Comparison of ENCODE assay signal across 15 cellular contexts in genomic region chr4:128579454-128579853, GRCh38.
DNase-seq lines count a peak whose midpoint lies in the region; ATAC-seq and TF ChIP-seq lines count a peak whose summit lies in the region.
"Had no signal": no experiment of that assay in that cellular context is flagged by ENCODE, and none has a peak within 500 bp of the region (broad histone marks: within the 10 kb centered on the region; RNA-seq: fewer than 3 reads in every experiment).

No MANE protein-coding gene starts in this region.

- intact Hi-C loops in IMR-90 (cut with micrococcal nuclease): no loop called here
- intact Hi-C loops in CD8-positive, alpha-beta T cell (cut with DNase I, micrococcal nuclease): loop anchor here in 1 of 2 experiments (10.0 kb wide), 1 partner anchor 385 kb away; no protein-coding TSS in a partner anchor

- no peak for ATAC-seq in IMR-90 (ENCODE audit: low read depth)
- ATAC-seq in CD8-positive, alpha-beta T cell: no peak

- no peak for TF ChIP-seq POLR2A in IMR-90 (IDR thresholded peaks at IDR 0.05; ENCODE audit: low read depth, low read length)

- TF ChIP-seq CTCF in IMR-90 (conservative IDR thresholded peaks at IDR 0.05; ENCODE audit: low read depth, low read length) (no peak), fibroblast of lung (conservative IDR thresholded peaks at IDR 0.05 in 1 of 2, IDR thresholded peaks at IDR 0.05 in 1 of 2; ENCODE audit: low read depth in 1 of 2, low read length in 2 of 2) (no peak), GM13976 (IDR thresholded peaks at IDR 0.05; ENCODE audit: borderline replicate concordance, control extremely low read depth, extremely low read depth, insufficient read depth, missing control alignments) (no peak)
- TF ChIP-seq CTCF in CD8-positive, alpha-beta T cell (IDR thresholded peaks at IDR 0.05): no peak

- no TSS peak for BruUV-seq in IMR-90 (replicated peaks; lab: Mats Ljungman, UMichigan)

- H3K4me3 Mint-ChIP-seq in CD8-positive, alpha-beta T cell: no peak overlapping the region
- H3K4me3 Mint-ChIP-seq: CD4-positive, alpha-beta T cell had no signal

- POLR2A ChIA-PET in IMR-90 (lab: Charles Lee; ENCODE audit: unreplicated experiment): no interaction called here
- POLR2A ChIA-PET in CD8-positive, alpha-beta T cell (lab: Charles Lee): no interaction called here

- H3K4me3 ChIP-seq in IMR-90 (ENCODE audit: insufficient read depth, low read depth, low read length) (no peak overlapping the region), fibroblast of lung (replicated peaks in 1 of 4; ENCODE audit: control extremely low read depth in 1 of 4, insufficient read depth in 1 of 4, low read depth in 3 of 4, low read length in 4 of 4) (no peak overlapping the region)
- no peak overlapping the region for H3K4me3 ChIP-seq in CD8-positive, alpha-beta T cell (ENCODE audit: low read depth, low read length)

- H2AK5ac ChIP-seq in IMR-90 (ENCODE audit: low read depth, low read length): no peak overlapping the region

- no peak overlapping the region for H4K8ac ChIP-seq in IMR-90 (ENCODE audit: low read depth in 2 of 2, low read length in 2 of 2)

- no peak overlapping the region for H2AFZ ChIP-seq in IMR-90 (replicated peaks; ENCODE audit: low read length, poor library complexity)
- no peak overlapping the region for H2AFZ ChIP-seq in fibroblast of lung (ENCODE audit: low read length)

- H3K27me3 ChIP-seq in IMR-90 (ENCODE audit: control insufficient read depth, insufficient read depth, low read length) (no peaks in the 10 kb centered on the region), fibroblast of lung (ENCODE audit: control insufficient read depth, insufficient read depth, low read length) (no peaks in the 10 kb centered on the region)
- H3K27me3 ChIP-seq in CD8-positive, alpha-beta T cell (ENCODE audit: insufficient read depth, low read length): no peaks in the 10 kb centered on the region

- dilution Hi-C loops in IMR-90 (cut with HindIII; ENCODE audit: low sequenced_read_pairs, unreplicated experiment): no loop called here

- H2BK15ac ChIP-seq in IMR-90 (ENCODE audit: low read depth, low read length): no peak overlapping the region

- no peaks in the 10 kb centered on the region for H3K79me1 ChIP-seq in IMR-90 (ENCODE audit: low read depth in 1 of 2, low read length in 2 of 2)

- CTCF ChIA-PET in IMR-90 (lab: Yijun Ruan, JAX): no interaction called here
- CTCF ChIA-PET in CD8-positive, alpha-beta T cell (lab: Charles Lee): no interaction called here

- H2AK9ac ChIP-seq in IMR-90 (replicated peaks; ENCODE audit: low read depth, low read length, poor library complexity): no peak overlapping the region

- H3K36me3 ChIP-seq in IMR-90 (ENCODE audit: control insufficient read depth, insufficient read depth, low read length) (no peaks in the 10 kb centered on the region), fibroblast of lung (ENCODE audit: control insufficient read depth, insufficient read depth, low read length) (no peaks in the 10 kb centered on the region)
- no peaks in the 10 kb centered on the region for H3K36me3 ChIP-seq in CD8-positive, alpha-beta T cell (ENCODE audit: insufficient read depth, low read length)

- no peaks in the 10 kb centered on the region for H3K36me3 Mint-ChIP-seq in CD8-positive, alpha-beta T cell

- no peak overlapping the region for H3K27ac ChIP-seq in IMR-90 (ENCODE audit: insufficient read depth, low read length)
- H3K27ac ChIP-seq in fibroblast of lung (ENCODE audit: insufficient read depth, low read length): no peak overlapping the region
- H3K27ac ChIP-seq in CD8-positive, alpha-beta T cell (ENCODE audit: low read depth, low read length): no peak overlapping the region
- H3K27ac ChIP-seq: C4-2B had no signal

- H3K79me2 ChIP-seq in fibroblast of lung (ENCODE audit: control insufficient read depth, insufficient read depth, low read length): no peaks in the 10 kb centered on the region

- no CpG with 5 or more reads among the region's 5 CpGs for WGBS in IMR-90 (ENCODE audit: extremely low coverage in 2 of 2, insufficient read length in 1 of 2), 2 experiments

- no peak overlapping the region for H2BK120ac ChIP-seq in IMR-90 (ENCODE audit: low read depth, low read length)

- H3K4me1 ChIP-seq in IMR-90 (ENCODE audit: control insufficient read depth, insufficient read depth, low read length): 0 out of 2 replicates have a peak, but pooled peaks cover 1% of the 10 kb centered on the region
- peaks cover under 1% of the 10 kb centered on the region for H3K4me1 ChIP-seq in fibroblast of lung (ENCODE audit: control insufficient read depth, extremely low read depth, insufficient read depth, low read length)
- H3K4me1 ChIP-seq in CD8-positive, alpha-beta T cell (ENCODE audit: insufficient read depth, low read length): no peaks in the 10 kb centered on the region

- in situ Hi-C loops in IMR-90 (cut with MboI; ENCODE audit: low sequenced_read_pairs): loop anchor here (10.0 kb wide), 2 partner anchors 225 to 285 kb away; partner anchors contain the start of gene JADE1
- in situ Hi-C loops in GM13976 (cut with MboI; ENCODE audit: low sequenced_read_pairs, unreplicated experiment): loop anchor here (5.0 kb wide), 1 partner anchor 228 kb away; the partner anchor contains the start of gene JADE1

- H3K27ac Mint-ChIP-seq in CD8-positive, alpha-beta T cell: no peak overlapping the region
- H3K27ac Mint-ChIP-seq: CD4-positive, alpha-beta T cell had no signal

- no peak overlapping the region for H4K91ac ChIP-seq in IMR-90 (ENCODE audit: insufficient read depth, low read depth, low read length)

- H3K14ac ChIP-seq in IMR-90 (replicated peaks; ENCODE audit: low read depth, low read length): no peak overlapping the region

- no peaks in the 10 kb centered on the region for H3K9me1 ChIP-seq in IMR-90 (ENCODE audit: insufficient read depth, low read length)

- H3K27me3 Mint-ChIP-seq in CD8-positive, alpha-beta T cell (ENCODE audit: low read depth): peaks cover 6% of the 10 kb centered on the region
- H3K27me3 Mint-ChIP-seq: CD4-positive, alpha-beta T cell had no signal

- H3K4me2 ChIP-seq in IMR-90 (ENCODE audit: low read depth, low read length): no peak overlapping the region
- H3K4me2 ChIP-seq in fibroblast of lung (ENCODE audit: extremely low read depth, insufficient read depth, low read length): no peak overlapping the region

- no peak overlapping the region for H2BK20ac ChIP-seq in IMR-90 (ENCODE audit: low read depth, low read length)

- H3K9me3 ChIP-seq in IMR-90 (ENCODE audit: control insufficient read depth, insufficient read depth, low read length) (no peaks in the 10 kb centered on the region), fibroblast of lung (ENCODE audit: control insufficient read depth, insufficient read depth, low read depth, low read length) (no peaks in the 10 kb centered on the region)
- H3K9me3 ChIP-seq in CD8-positive, alpha-beta T cell (ENCODE audit: low read length): no peaks in the 10 kb centered on the region

- TF ChIP-seq RAD21 in IMR-90 (IDR thresholded peaks at IDR 0.05; ENCODE audit: low read length): no peak

- no peaks in the 10 kb centered on the region for H4K20me1 ChIP-seq in IMR-90 (ENCODE audit: insufficient read depth, low read length)
- no peaks in the 10 kb centered on the region for H4K20me1 ChIP-seq in fibroblast of lung (ENCODE audit: control insufficient read depth, extremely low read depth, insufficient read depth, low read length)

- no peak overlapping the region for H3K56ac ChIP-seq in IMR-90 (ENCODE audit: extremely low read depth, insufficient read depth, low read length)

- no peak overlapping the region for H4K5ac ChIP-seq in IMR-90 (ENCODE audit: low read depth, low read length)

- no peak overlapping the region for H3K4ac ChIP-seq in IMR-90 (ENCODE audit: low read depth, low read length)

- H3K9me3 Mint-ChIP-seq in CD8-positive, alpha-beta T cell: no peaks in the 10 kb centered on the region
- H3K9me3 Mint-ChIP-seq: CD4-positive, alpha-beta T cell had no signal

- H2BK5ac ChIP-seq in IMR-90 (ENCODE audit: low read depth, low read length, poor library complexity, severe bottlenecking): no peak overlapping the region

- no peaks in the 10 kb centered on the region for H3K4me1 Mint-ChIP-seq in CD8-positive, alpha-beta T cell (ENCODE audit: low read depth)

- H3K23ac ChIP-seq in IMR-90 (ENCODE audit: low read depth, low read length): no peak overlapping the region

- no peak overlapping the region for H3K18ac ChIP-seq in IMR-90 (ENCODE audit: low read depth, low read length)

- DNase-seq in IMR-90: no peak
- peak; percentile 73 for DNase-seq in amniotic epithelial cell (ENCODE audit: low read depth)
- peak; percentile 47 to 48 for DNase-seq in fibroblast of lung (ENCODE audit: low read depth in 2 of 2)
- DNase-seq in GM13976 (ENCODE audit: low spot score): no peak
- no peak for DNase-seq in SW 1271 (lab: John Stamatoyannopoulos, UW)
- DNase-seq in CD8-positive, alpha-beta T cell: no peak
- DNase-seq: AML-193; CD4-positive, alpha-beta T cell; DMS153; DMS79; GDM1; GOT3; H7; KBM-7 had no signal

- H3K9ac ChIP-seq in IMR-90 (ENCODE audit: low read depth, low read length) (no peak overlapping the region), fibroblast of lung (ENCODE audit: insufficient read depth, low read length) (no peak overlapping the region)

TF ChIP-seq in IMR-90, 13 proteins besides CTCF, POLR2A, EP300 and RAD21:
- TF ChIP-seq NFE2L2 (IDR thresholded peaks at IDR 0.05; ENCODE audit: low read depth, low read length): no peak
- TF ChIP-seq, protein P1, sequence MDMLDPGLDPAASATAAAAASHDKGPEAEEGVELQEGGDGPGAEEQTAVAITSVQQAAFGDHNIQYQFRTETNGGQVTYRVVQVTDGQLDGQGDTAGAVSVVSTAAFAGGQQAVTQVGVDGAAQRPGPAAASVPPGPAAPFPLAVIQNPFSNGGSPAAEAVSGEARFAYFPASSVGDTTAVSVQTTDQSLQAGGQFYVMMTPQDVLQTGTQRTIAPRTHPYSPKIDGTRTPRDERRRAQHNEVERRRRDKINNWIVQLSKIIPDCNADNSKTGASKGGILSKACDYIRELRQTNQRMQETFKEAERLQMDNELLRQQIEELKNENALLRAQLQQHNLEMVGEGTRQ (IDR thresholded peaks at IDR 0.05; ENCODE audit: low read depth, low read length): no peak
- TF ChIP-seq FOS (IDR thresholded peaks at IDR 0.05; ENCODE audit: low read depth, low read length): no peak
- peak; percentile 33; the same call in 1 of the 2 replicates for TF ChIP-seq CEBPB (IDR thresholded peaks at IDR 0.05; ENCODE audit: low read depth, low read length)
- TF ChIP-seq RFX5 (IDR thresholded peaks at IDR 0.05; ENCODE audit: low read depth, low read length): no peak

Comparison
In these comparisons a context has a peak if more than half of its experiments do, and no peak if none do; other contexts are left out.
1. DNase-seq: peak in amniotic epithelial cell (single experiment) and fibroblast of lung (2 of 2); none in IMR-90 (single experiment), GM13976 (single experiment), SW 1271 (0 of 2) and CD8-positive, alpha-beta T cell (0 of 7).